18 cellular contexts compared by ENCODE assay signal in genomic region chr3:18415132-18415531, GRCh38. TPM values are rescaled to one million over a fixed set of nuclear protein-coding genes. Genes with fewer than 3 reads are reported as not detected.
DNase-seq lines count a peak whose midpoint lies in the region; ATAC-seq and TF ChIP-seq lines count a peak whose summit lies in the region.
"Had no signal": no experiment of that assay in that cellular context is flagged by ENCODE, and none has a peak within 500 bp of the region (broad histone marks: within the 10 kb centered on the region; RNA-seq: fewer than 3 reads in every experiment).

No MANE protein-coding gene starts in this region.

- H3K4me3 ChIP-seq in right lobe of liver: no peak overlapping the region
- H3K4me3 ChIP-seq: BLaER1 treated with 17β-estradiol and CSF1 and Interleukin-3, amounts not matched to agents 10 nM and 100 nM; HAP-1; MG63 had no signal

- no peaks in the 10 kb centered on the region for H3K27me3 Mint-ChIP-seq in T-helper 1 cell treated with Interleukin-12 subunit alpha and Interleukin-12 subunit beta and Interleukin-4 antibody, amounts not matched to agents 30 μg/mL and 1 μg/mL, for 36 hours (ENCODE audit: low read depth)
- H3K27me3 Mint-ChIP-seq in activated naive CD4-positive, alpha-beta T cell treated with anti-CD3 and anti-CD28 coated beads for 36 hours (ENCODE audit: low read depth): no peaks in the 10 kb centered on the region
- H3K27me3 Mint-ChIP-seq in activated T-helper 17 cell treated with anti-CD3 and anti-CD28 coated beads, Interleukin-2, amount 50 U/mL, for 72 hours: no peaks in the 10 kb centered on the region
- no peaks in the 10 kb centered on the region for H3K27me3 Mint-ChIP-seq in naive thymus-derived CD8-positive, alpha-beta T cell

- peak overlapping the region; percentile 62 for H3K4me3 Mint-ChIP-seq in T-helper 1 cell treated with Interleukin-12 subunit alpha and Interleukin-12 subunit beta and Interleukin-4 antibody, amounts not matched to agents 30 μg/mL and 1 μg/mL, for 36 hours
- peak overlapping the region; percentile 38 for H3K4me3 Mint-ChIP-seq in activated naive CD4-positive, alpha-beta T cell treated with anti-CD3 and anti-CD28 coated beads for 36 hours
- H3K4me3 Mint-ChIP-seq in activated T-helper 17 cell treated with anti-CD3 and anti-CD28 coated beads, Interleukin-2, amount 50 U/mL, for 72 hours: peak overlapping the region; percentile 30
- H3K4me3 Mint-ChIP-seq in naive thymus-derived CD8-positive, alpha-beta T cell: peak overlapping the region; percentile 40 to 94 (median 70)

- 97% methylated on average over 8 of the region's 8 CpGs for WGBS in right lobe of liver (ENCODE audit: insufficient coverage, low coverage, low lambda C conversion rate, missing lambda C conversion rate)

- intact Hi-C loops in activated naive CD4-positive, alpha-beta T cell treated with anti-CD3 and anti-CD28 coated beads for 36 hours (cut with micrococcal nuclease): no loop called here
- intact Hi-C loops in posterior vena cava (cut with DNase I) (no loop called here), right lobe of liver (cut with DNase I) (no loop called here)

- TF ChIP-seq CTCF in right lobe of liver (IDR thresholded peaks at IDR 0.05): no peak

- H3K36me3 ChIP-seq in right lobe of liver: peaks cover 0 to 26% (median 10%) of the 10 kb centered on the region in 4 donors
- H3K36me3 ChIP-seq: MG63 had no signal

- no peak overlapping the region for H3K27ac ChIP-seq in right lobe of liver
- H3K27ac ChIP-seq: BLaER1 treated with 17β-estradiol and CSF1 and Interleukin-3, amounts not matched to agents 10 nM and 100 nM had no signal

- DNase-seq in T-helper 1 cell (no peak), posterior vena cava (ENCODE audit: low spot score) (no peak), right lobe of liver (no peak)
- DNase-seq in activated naive CD4-positive, alpha-beta T cell treated with anti-CD3 and anti-CD28 coated beads for 36 hours: no peak
- DNase-seq in activated naive CD4-positive, alpha-beta T cell (lab: John Stamatoyannopoulos, UW): no peak
- DNase-seq in naive thymus-derived CD8-positive, alpha-beta T cell: no peak
- DNase-seq: 8988T, DMS79, MG63, NCI-H1105, NCI-H1694 treated with DMSO at 0.1 percent for 48 hours, NCI-H748 treated with DMSO at 0.1 percent for 48 hours, PC-3 had no signal

- no peaks in the 10 kb centered on the region for H3K9me3 ChIP-seq in right lobe of liver
- H3K9me3 ChIP-seq: BLaER1 treated with 17β-estradiol and CSF1 and Interleukin-3, amounts not matched to agents 10 nM and 100 nM; HAP-1; MG63 had no signal

- no peaks in the 10 kb centered on the region for H3K9me3 Mint-ChIP-seq in T-helper 1 cell treated with Interleukin-12 subunit alpha and Interleukin-12 subunit beta and Interleukin-4 antibody, amounts not matched to agents 30 μg/mL and 1 μg/mL, for 36 hours
- no peaks in the 10 kb centered on the region for H3K9me3 Mint-ChIP-seq in activated naive CD4-positive, alpha-beta T cell treated with anti-CD3 and anti-CD28 coated beads for 36 hours
- no peaks in the 10 kb centered on the region for H3K9me3 Mint-ChIP-seq in activated T-helper 17 cell treated with anti-CD3 and anti-CD28 coated beads, Interleukin-2, amount 50 U/mL, for 72 hours
- no peaks in the 10 kb centered on the region for H3K9me3 Mint-ChIP-seq in naive thymus-derived CD8-positive, alpha-beta T cell

- peak overlapping the region; percentile 61 for H3K27ac Mint-ChIP-seq in T-helper 1 cell treated with Interleukin-12 subunit alpha and Interleukin-12 subunit beta and Interleukin-4 antibody, amounts not matched to agents 30 μg/mL and 1 μg/mL, for 36 hours
- H3K27ac Mint-ChIP-seq in activated naive CD4-positive, alpha-beta T cell treated with anti-CD3 and anti-CD28 coated beads for 36 hours: peak overlapping the region; percentile 79
- no peak overlapping the region for H3K27ac Mint-ChIP-seq in activated T-helper 17 cell treated with anti-CD3 and anti-CD28 coated beads, Interleukin-2, amount 50 U/mL, for 72 hours
- H3K27ac Mint-ChIP-seq in naive thymus-derived CD8-positive, alpha-beta T cell: peak overlapping the region in 9 of 10 donors; percentile 78 to 99 (median 90)

- no peaks in the 10 kb centered on the region for H3K4me1 ChIP-seq in right lobe of liver

- peaks cover 79% of the 10 kb centered on the region for H3K36me3 Mint-ChIP-seq in T-helper 1 cell treated with Interleukin-12 subunit alpha and Interleukin-12 subunit beta and Interleukin-4 antibody, amounts not matched to agents 30 μg/mL and 1 μg/mL, for 36 hours (ENCODE audit: low read depth)
- H3K36me3 Mint-ChIP-seq in activated naive CD4-positive, alpha-beta T cell treated with anti-CD3 and anti-CD28 coated beads for 36 hours (ENCODE audit: low read depth): peaks cover 83% of the 10 kb centered on the region
- peaks cover 100% of the 10 kb centered on the region for H3K36me3 Mint-ChIP-seq in activated T-helper 17 cell treated with anti-CD3 and anti-CD28 coated beads, Interleukin-2, amount 50 U/mL, for 72 hours (ENCODE audit: low read depth)
- H3K36me3 Mint-ChIP-seq in naive thymus-derived CD8-positive, alpha-beta T cell: peaks cover 18 to 75% (median 39%) of the 10 kb centered on the region in 3 donors

- no peak for TF ChIP-seq POLR2A in right lobe of liver (IDR thresholded peaks at IDR 0.05)

- POLR2A ChIA-PET in naive thymus-derived CD8-positive, alpha-beta T cell (lab: Charles Lee): interaction anchor here (2.1 to 4.2 kb wide), 3 partner anchors 9 to 27 kb away, joined by 4 to 33 read pairs (median 11); partner anchors contain the start of gene SATB1

- no peaks in the 10 kb centered on the region for H3K27me3 ChIP-seq in right lobe of liver
- H3K27me3 ChIP-seq: BLaER1 treated with 17β-estradiol and CSF1 and Interleukin-3, amounts not matched to agents 10 nM and 100 nM; MG63 had no signal

- CTCF ChIA-PET in activated naive CD4-positive, alpha-beta T cell treated with anti-CD3 and anti-CD28 coated beads for 36 hours (lab: Charles Lee): no interaction called here

- no peak for ATAC-seq in activated T-helper 17 cell treated with anti-CD3 and anti-CD28 coated beads, Interleukin-2, amount 50 U/mL, for 72 hours (replicated peaks)
- no peak for ATAC-seq in naive thymus-derived CD8-positive, alpha-beta T cell
- ATAC-seq in right lobe of liver: no peak
- ATAC-seq: PC-3 had no signal

- H3K4me1 Mint-ChIP-seq in T-helper 1 cell treated with Interleukin-12 subunit alpha and Interleukin-12 subunit beta and Interleukin-4 antibody, amounts not matched to agents 30 μg/mL and 1 μg/mL, for 36 hours (ENCODE audit: low read depth): peaks cover 77% of the 10 kb centered on the region
- H3K4me1 Mint-ChIP-seq in activated naive CD4-positive, alpha-beta T cell treated with anti-CD3 and anti-CD28 coated beads for 36 hours (ENCODE audit: low read depth): peaks cover 91% of the 10 kb centered on the region
- H3K4me1 Mint-ChIP-seq in activated T-helper 17 cell treated with anti-CD3 and anti-CD28 coated beads, Interleukin-2, amount 50 U/mL, for 72 hours: peaks cover 45% of the 10 kb centered on the region
- H3K4me1 Mint-ChIP-seq in naive thymus-derived CD8-positive, alpha-beta T cell: peaks cover 31 to 92% (median 83%) of the 10 kb centered on the region in 4 donors

RNA-seq across cellular contexts. Expression of gene SATB1, which starts 10.0 kb away (rescaled TPM):
- total RNA-seq in activated naive CD4-positive, alpha-beta T cell treated with anti-CD3 and anti-CD28 coated beads for 36 hours: 100 to 1,000 TPM; 303 to 305 TPM
- total RNA-seq in activated T-helper 17 cell treated with anti-CD3 and anti-CD28 coated beads, Interleukin-2, amount 50 U/mL, for 72 hours: 100 to 1,000 TPM; 414 to 494 TPM
- 100 to 1,000 TPM; 429 to 436 TPM for total RNA-seq in naive thymus-derived CD8-positive, alpha-beta T cell
- 100 to 1,000 TPM; 196 to 265 (median 242) TPM for polyA plus RNA-seq in naive thymus-derived CD8-positive, alpha-beta T cell
- total RNA-seq in posterior vena cava (10 to 100 TPM; 10.8 to 10.9 TPM), right lobe of liver (10 to 100 TPM in 4 of 6 experiments, 1 to 10 TPM in 2; 9.3 to 14.9 (median 12.0) TPM)
- total RNA-seq: G401 had no signal

Comparison
In these comparisons a context has a peak if more than half of its experiments do, and no peak if none do; other contexts are left out.
1. RNA of gene SATB1, which starts 10.0 kb away (total RNA-seq): 414 to 494 TPM in activated T-helper 17 cell treated with anti-CD3 and anti-CD28 coated beads, Interleukin-2, amount 50 U/mL, for 72 hours, 429 to 436 TPM in naive thymus-derived CD8-positive, alpha-beta T cell and 303 to 305 TPM in activated naive CD4-positive, alpha-beta T cell treated with anti-CD3 and anti-CD28 coated beads for 36 hours; 9.3 to 14.9 TPM in right lobe of liver and 10.8 to 10.9 TPM in posterior vena cava; every median in the first group is over 10 times any median in the second.
2. Peak in every context shown above with its lines, with median percentiles within 50 percentile points of each other: H3K4me3 Mint-ChIP-seq.